8 cellular contexts compared by ENCODE assay signal in the genomic region with DNA sequence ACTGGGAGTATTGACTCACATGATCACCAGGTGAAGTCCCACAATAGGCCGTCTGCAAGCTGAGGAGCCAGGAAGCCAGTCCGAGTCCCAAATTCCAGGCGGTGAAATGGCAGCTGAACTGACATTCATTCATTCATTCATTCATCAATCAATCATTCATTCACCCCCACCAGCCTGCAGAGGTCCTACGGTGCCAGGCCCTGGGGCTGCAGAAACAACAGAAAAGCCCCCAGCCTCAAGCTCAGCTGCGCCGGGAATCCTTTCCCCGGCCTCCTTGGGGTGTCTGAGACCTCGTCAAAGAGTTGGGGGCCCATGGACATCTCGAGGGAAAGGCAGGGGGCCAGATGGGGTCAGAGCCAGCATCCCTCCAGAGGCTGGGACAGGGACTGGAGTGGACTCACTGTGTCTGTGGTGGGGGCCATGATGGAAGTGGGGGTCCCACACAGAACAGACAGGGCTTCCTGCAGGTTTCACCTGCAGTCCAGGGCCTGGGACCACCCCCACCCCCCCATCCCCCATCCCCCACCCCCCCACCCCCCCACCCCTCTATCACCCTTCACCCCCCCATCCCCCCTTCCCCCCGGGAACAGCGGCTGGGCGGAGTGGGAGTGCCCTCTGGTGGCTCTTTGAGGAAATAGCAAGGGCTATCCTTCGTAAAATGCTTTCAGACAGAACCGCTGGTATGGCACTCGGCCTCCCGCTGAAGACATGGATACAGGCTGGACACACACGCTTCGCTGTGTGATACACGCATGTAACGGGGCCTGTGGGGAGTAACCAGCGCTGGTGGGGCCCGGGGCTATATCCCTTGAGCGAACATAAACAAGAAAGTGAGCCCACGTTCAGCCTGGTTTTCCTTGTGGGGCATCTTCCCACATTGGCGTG. TPM values are rescaled to one million over a fixed set of nuclear protein-coding genes. Genes with fewer than 3 reads are reported as not detected.
DNase-seq lines count a peak whose midpoint lies in the region; ATAC-seq and TF ChIP-seq lines count a peak whose summit lies in the region.

No MANE protein-coding gene starts in this region.

- ATAC-seq in GM19467 (IDR thresholded peaks at IDR 0.05; ENCODE audit: unreplicated experiment) (no peak), GM21576 (IDR thresholded peaks at IDR 0.05; ENCODE audit: unreplicated experiment) (no peak)

- CTCF ChIA-PET in OCI-LY7 (lab: Charles Lee; ENCODE audit: unreplicated experiment), result no interaction called here

- peak; percentile 85 for TF ChIP-seq CTCF in GM12873 (IDR thresholded peaks at IDR 0.05; ENCODE audit: insufficient read depth, low read depth, low read length, missing control alignments)
- peak; percentile 67 for TF ChIP-seq CTCF in OCI-LY7 (conservative IDR thresholded peaks at IDR 0.05; ENCODE audit: low read length)
- peak; percentile 57 for TF ChIP-seq CTCF in parathyroid adenoma (IDR thresholded peaks at IDR 0.05)

- H2AFZ ChIP-seq in ACC112 (ENCODE audit: low read length, unreplicated experiment) (peak overlapping the region; percentile 28), OCI-LY7 (ENCODE audit: low read length) (no peak overlapping the region), parathyroid adenoma (peak overlapping the region; percentile 83)

- intact Hi-C loops in OCI-LY7 (cut with micrococcal nuclease; ENCODE audit: unreplicated experiment), result loop anchor here (1.0 to 2.0 kb wide), 3 partner anchors 27 to 118 kb away; no protein-coding TSS in a partner anchor

- DNase-seq in OCI-LY7 (ENCODE audit: low spot score), result peak; percentile 62
- peak; percentile 41 for DNase-seq in activated T-helper 9 cell treated with anti-CD3 and anti-CD28 coated beads, Interleukin-2, amount 50 U/mL, for 16 hours (ENCODE audit: low read depth)
- peak; percentile 29 for DNase-seq in foreskin melanocyte

- POLR2A ChIA-PET in OCI-LY7 (lab: Charles Lee), result no interaction called here

- H3K9me3 ChIP-seq in OCI-LY7 (ENCODE audit: low read length) (peaks cover under 1% of the 10 kb centered on the region; the same call in 1 of the 2 replicates), parathyroid adenoma (ENCODE audit: control insufficient read depth, low read length) (no peaks in the 10 kb centered on the region)

- H3K27me3 ChIP-seq in ACC112 (ENCODE audit: insufficient read depth, low read length) (0 out of 2 replicates have a peak, but pooled peaks cover 7% of the 10 kb centered on the region), parathyroid adenoma (ENCODE audit: control insufficient read depth, insufficient read depth, low read length) (no peaks in the 10 kb centered on the region)

- H3K9me2 ChIP-seq in OCI-LY7 (ENCODE audit: insufficient read depth, low read length), result no peaks in the 10 kb centered on the region

- H3K36me3 ChIP-seq in ACC112 (ENCODE audit: insufficient read depth, low read length) (no peaks in the 10 kb centered on the region), OCI-LY7 (ENCODE audit: insufficient read depth, low read length) (no peaks in the 10 kb centered on the region), parathyroid adenoma (ENCODE audit: control insufficient read depth, insufficient read depth, low read length) (no peaks in the 10 kb centered on the region)

- no peak overlapping the region for H3K9ac ChIP-seq in parathyroid adenoma

- H3K27ac ChIP-seq in ACC112 (ENCODE audit: low read depth, low read length) (no peak overlapping the region), OCI-LY7 (ENCODE audit: low read depth, low read length, poor library complexity, severe bottlenecking) (no peak overlapping the region), parathyroid adenoma (no peak overlapping the region)

- no peaks in the 10 kb centered on the region for H3K79me2 ChIP-seq in ACC112 (ENCODE audit: control insufficient read depth, insufficient read depth, low read length, unreplicated experiment)
- H3K79me2 ChIP-seq in OCI-LY7 (ENCODE audit: insufficient read depth, low read depth, low read length), result no peaks in the 10 kb centered on the region
- no peaks in the 10 kb centered on the region for H3K79me2 ChIP-seq in parathyroid adenoma

- H3K4me2 ChIP-seq in OCI-LY7 (ENCODE audit: low read length), result 0 out of 2 replicates have a peak overlapping the region, but pooled peaks have one; percentile 5
- no peak overlapping the region for H3K4me2 ChIP-seq in parathyroid adenoma (ENCODE audit: low read length)

- no TSS peak for BruUV-seq in OCI-LY7 (replicated peaks; lab: Mats Ljungman, UMichigan)

- no peaks in the 10 kb centered on the region for H4K20me1 ChIP-seq in OCI-LY7 (ENCODE audit: insufficient read depth, low read length)

- H3K4me3 ChIP-seq in ACC112 (ENCODE audit: low read depth, low read length) (peak overlapping the region; percentile 74), OCI-LY7 (ENCODE audit: low read depth, low read length, poor library complexity, severe bottlenecking) (no peak overlapping the region), parathyroid adenoma (ENCODE audit: low read depth, low read length) (no peak overlapping the region)

- H3K4me1 ChIP-seq in ACC112 (ENCODE audit: control insufficient read depth, insufficient read depth, low read length, unreplicated experiment) (peaks cover 12% of the 10 kb centered on the region), OCI-LY7 (ENCODE audit: insufficient read depth, low read length, poor library complexity, severe bottlenecking) (peaks cover 3% of the 10 kb centered on the region), parathyroid adenoma (no peaks in the 10 kb centered on the region)

RNA-seq across cellular contexts. Expression of a gene that starts 8.5 kb away (rescaled TPM):
- total RNA-seq in OCI-LY7 (2014; rRNA removed; shearing (Covaris generic)), result 22.2 and 26.6 TPM in 2 replicates
- 72.1 and 79.0 TPM in 2 replicates for total RNA-seq in OCI-LY7 (2022)
